In the genomic region with DNA sequence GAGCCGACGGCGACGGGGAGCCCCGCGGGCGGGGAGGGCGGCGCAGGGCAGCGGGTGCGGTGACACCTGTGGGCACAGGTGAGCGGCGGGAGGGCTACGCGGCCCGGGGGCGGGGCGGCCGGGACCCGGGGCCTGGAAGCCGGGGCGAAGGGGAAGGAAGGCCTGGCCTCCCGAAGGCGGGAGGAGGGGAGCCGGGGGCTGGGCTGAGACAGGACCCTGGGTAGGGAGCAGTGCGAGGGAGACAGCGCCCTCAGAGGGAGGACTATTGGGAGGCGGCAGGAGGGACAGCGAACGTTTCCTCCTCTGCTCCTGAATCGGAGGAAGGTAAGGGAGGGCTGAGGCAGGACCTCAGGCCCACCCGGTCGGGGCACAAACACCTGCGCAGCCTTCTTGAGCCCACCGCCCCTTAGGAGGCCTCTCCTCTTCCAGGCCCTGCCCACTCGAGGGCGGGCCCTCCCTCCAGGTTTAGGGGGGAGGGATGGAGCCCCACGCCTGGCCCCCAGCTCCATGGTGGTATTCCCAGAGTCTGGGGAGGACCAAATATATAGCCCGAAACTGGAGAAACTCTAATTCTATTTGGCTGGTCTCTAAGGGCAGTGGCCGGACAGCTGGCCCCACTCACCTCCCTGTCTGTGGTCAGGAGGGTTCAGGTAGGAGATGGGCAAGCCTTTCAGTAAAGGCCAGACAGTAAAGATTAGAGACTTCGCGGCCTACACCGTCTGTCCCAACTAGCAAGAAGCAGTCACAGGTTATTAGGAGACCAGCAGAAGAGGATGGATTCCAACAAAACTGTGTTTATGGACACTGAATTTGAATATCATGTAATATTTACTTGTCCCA, we compare ENCODE assay signal across 9 cellular contexts. TPM values are rescaled to one million over a fixed set of nuclear protein-coding genes. Genes with fewer than 3 reads are reported as not detected.
A peak's percentile ranks its signal among the peaks of the same experiment; 100 is the strongest.
DNase-seq lines count a peak whose midpoint lies in the region; ATAC-seq, FAIRE-seq and TF ChIP-seq lines count a peak whose summit lies in the region.
"Had no signal": no experiment of that assay in that cellular context is flagged by ENCODE, and none has a peak within 500 bp of the region (broad histone marks: within the 10 kb centered on the region; RNA-seq: fewer than 3 reads in every experiment).

No MANE protein-coding gene starts in this region.

- FAIRE-seq in small intestine (lab: Jason Lieb, UNC), result no peak

- no peaks in the 10 kb centered on the region for H3K9me3 ChIP-seq in small intestine (ENCODE audit: control insufficient read depth, low read depth)

- 7 to 20% (median 9%) methylated on average over 19 to 43 of the region's 43 CpGs for WGBS in small intestine, 3 donors

- in situ Hi-C loops in astrocyte of the cerebellum (cut with HindIII; ENCODE audit: low sequenced_read_pairs), result no loop called here

- H3K36me3 ChIP-seq in kidney epithelial cell (ENCODE audit: control insufficient read depth, insufficient read depth, low read length) (no peaks in the 10 kb centered on the region), small intestine (ENCODE audit: control insufficient read depth in 2 of 2, insufficient read depth in 2 of 2, low read length in 2 of 2) (peaks cover 0 to 8% of the 10 kb centered on the region in 2 donors)

- H3K27ac ChIP-seq in small intestine (ENCODE audit: low read depth in 1 of 2, low read length in 1 of 2), result peak overlapping the region; percentile 80 to 99
- H3K27ac ChIP-seq: SK-N-MC had no signal

- TF ChIP-seq CTCF in astrocyte of the cerebellum (IDR thresholded peaks at IDR 0.05; ENCODE audit: low read depth, low read length, missing control alignments) (no peak), kidney epithelial cell (IDR thresholded peaks at IDR 0.05; ENCODE audit: insufficient read depth, low read length, poor library complexity, severe bottlenecking) (peak; percentile 12)

- peaks cover 3 to 7% of the 10 kb centered on the region in 2 donors for H3K4me1 ChIP-seq in small intestine (ENCODE audit: control insufficient read depth in 2 of 2, insufficient read depth in 1 of 2, low read depth in 1 of 2, low read length in 1 of 2)

- DNase-seq in HT-29 (ENCODE audit: low spot score) (peak; percentile 55), astrocyte of the cerebellum (ENCODE audit: low read depth) (no peak), kidney epithelial cell (ENCODE audit: low read depth) (no peak), small intestine (peak; percentile 49), midbrain (lab: John Stamatoyannopoulos, UW) (no peak), SHP77 treated with DMSO at 0.1 percent for 48 hours (lab: John Stamatoyannopoulos, UW) (no peak)
- DNase-seq in activated CD4-positive, CD25-positive, alpha-beta regulatory T cell treated with anti-CD3 and anti-CD28 coated beads, Interleukin-2, amount 50 U/mL, for 72 hours, result no peak

- no peak for ATAC-seq in HG03095 (IDR thresholded peaks at IDR 0.05; ENCODE audit: unreplicated experiment)

- peaks cover 11% of the 10 kb centered on the region for H3K27me3 ChIP-seq in kidney epithelial cell (ENCODE audit: control insufficient read depth, insufficient read depth, low read length)
- no peaks in the 10 kb centered on the region for H3K27me3 ChIP-seq in small intestine (ENCODE audit: control insufficient read depth in 2 of 2, insufficient read depth in 2 of 2, low read length in 2 of 2)

- peak overlapping the region; percentile 30 for H3K4me3 ChIP-seq in astrocyte of the cerebellum (ENCODE audit: low read depth, low read length)
- H3K4me3 ChIP-seq in kidney epithelial cell (ENCODE audit: low read depth, low read length), result peak overlapping the region; percentile 30
- peak overlapping the region; percentile 45 to 93 for H3K4me3 ChIP-seq in small intestine (ENCODE audit: low read depth in 1 of 2, low read length in 2 of 2)
- H3K4me3 ChIP-seq: SK-N-MC had no signal

RNA-seq across cellular contexts. Expression of a gene that starts 0.5 kb away (rescaled TPM):
- 90.1 and 94.8 TPM in 2 replicates for total RNA-seq in HT-29 (2014; rRNA removed; shearing (Covaris generic))
- 2.3 and 3.3 TPM in 2 replicates for total RNA-seq in kidney epithelial cell
- polyA plus RNA-seq in small intestine, result 100 to 1,000 TPM in 2 of 3 donors, 10 to 100 TPM in 1; 48.0 to 167 (median 105) TPM

RNA-seq across cellular contexts. Expression of a gene that starts 30.9 kb away (rescaled TPM):
- total RNA-seq in HT-29 (2014; rRNA removed; shearing (Covaris generic)), result 91.9 and 94.5 TPM in 2 replicates
- 115 and 143 TPM in 2 replicates for total RNA-seq in kidney epithelial cell
- polyA plus RNA-seq in small intestine, result 100 to 1,000 TPM in 1 of 3 donors, 10 to 100 TPM in 2; 77.2 to 102 (median 92.9) TPM

Comparison
In these comparisons a context has a peak if more than half of its experiments do, and no peak if none do; other contexts are left out.
1. DNase-seq: peak in HT-29 (single experiment) and small intestine (single experiment); none in astrocyte of the cerebellum (single experiment), kidney epithelial cell (single experiment), midbrain (single experiment), activated CD4-positive, CD25-positive, alpha-beta regulatory T cell treated with anti-CD3 and anti-CD28 coated beads, Interleukin-2, amount 50 U/mL, for 72 hours (single experiment) and SHP77 treated with DMSO at 0.1 percent for 48 hours (single experiment).
2. RNA of a gene that starts 0.5 kb away (total RNA-seq): 90.1 to 94.8 TPM in HT-29; 2.3 to 3.3 TPM in kidney epithelial cell; every median in the first group is over 10 times any median in the second.
3. Peak in every context shown above with its lines, with median percentiles within 50 percentile points of each other: H3K4me3 ChIP-seq.